In genomic region chr2:160794926-160795325, GRCh38 we compare ENCODE assay signal across 21 cellular contexts.
"Had no signal": no experiment of that assay in that cellular context is flagged by ENCODE, and none has a peak within 500 bp of the region (broad histone marks: within the 10 kb centered on the region; RNA-seq: fewer than 3 reads in every experiment).

No MANE protein-coding gene starts in this region.

- H3K4me1 Mint-ChIP-seq: neural progenitor cell had no signal

- H3K27ac Mint-ChIP-seq: natural killer cell treated with Interleukin-12 subunit alpha and Interleukin-12 subunit beta and Interleukin-15 and Interleukin-18, amount 100 ng/mL, for 72 hours; neural progenitor cell had no signal

- H3K9me3 ChIP-seq: ovary, right atrium auricular region, sigmoid colon, thoracic aorta, transverse colon had no signal

- H3K36me3 Mint-ChIP-seq: natural killer cell treated with Interleukin-12 subunit alpha and Interleukin-12 subunit beta and Interleukin-15 and Interleukin-18, amount 100 ng/mL, for 72 hours; neural progenitor cell had no signal

- ATAC-seq: natural killer cell treated with Interleukin-12 subunit alpha and Interleukin-12 subunit beta and Interleukin-15 and Interleukin-18, amount 100 ng/mL, for 72 hours had no signal

- H3K27me3 ChIP-seq: dorsolateral prefrontal cortex, hepatocyte, neural progenitor cell, ovary, right atrium auricular region, sigmoid colon, stomach, transverse colon had no signal

- H3K4me3 Mint-ChIP-seq: natural killer cell treated with Interleukin-12 subunit alpha and Interleukin-12 subunit beta and Interleukin-15 and Interleukin-18, amount 100 ng/mL, for 72 hours; neural progenitor cell had no signal

- DNase-seq: cortex of kidney; dorsolateral prefrontal cortex; effector CD8-positive, alpha-beta T cell; foreskin fibroblast; head of caudate nucleus; kidney glomerular epithelial cell; mammary epithelial cell; nucleus accumbens; ovary; sigmoid colon; stimulated activated CD4-positive, alpha-beta T cell treated with anti-CD3 and anti-CD28 coated beads, Interleukin-12 subunit alpha, Interleukin-12 subunit beta, amount 100 ng/mL, for 4 hours; stimulated activated naive CD4-positive, alpha-beta T cell; stomach; substantia nigra; transverse colon had no signal

- H3K36me3 ChIP-seq: neural progenitor cell, ovary, right atrium auricular region, sigmoid colon, stomach, thoracic aorta, transverse colon had no signal

- H3K27ac ChIP-seq: dorsolateral prefrontal cortex, hepatocyte, neural progenitor cell, ovary, right atrium auricular region, sigmoid colon, skin epidermis, stomach, thoracic aorta, transverse colon had no signal

- H3K4me1 ChIP-seq: neural progenitor cell, right atrium auricular region, sigmoid colon, stomach, transverse colon had no signal

- H3K4me3 ChIP-seq: dorsolateral prefrontal cortex, hepatocyte, neural progenitor cell, ovary, right atrium auricular region, sigmoid colon, skin epidermis, stomach, thoracic aorta, transverse colon had no signal
